ENCODE assay signal across 9 cellular contexts in genomic region chr2:7044253-7045250, GRCh38.
DNase-seq lines count a peak whose midpoint lies in the region; ATAC-seq, FAIRE-seq and TF ChIP-seq lines count a peak whose summit lies in the region.
"Had no signal": no experiment of that assay in that cellular context is flagged by ENCODE, and none has a peak within 500 bp of the region (broad histone marks: within the 10 kb centered on the region; RNA-seq: fewer than 3 reads in every experiment).

No MANE protein-coding gene starts in this region.

- H3K9me1 ChIP-seq in endothelial cell of umbilical vein (replicated peaks; ENCODE audit: control insufficient read depth, extremely low read depth, insufficient read depth, low read length), result no peaks in the 10 kb centered on the region

- H3K79me2 ChIP-seq in endothelial cell of umbilical vein (ENCODE audit: control insufficient read depth, insufficient read depth, low read length), result no peaks in the 10 kb centered on the region

- no peak overlapping the region for H3K27ac ChIP-seq in endothelial cell of umbilical vein (ENCODE audit: insufficient read depth, low read depth, low read length)
- H3K27ac ChIP-seq: BLaER1 treated with 17β-estradiol and CSF1 and Interleukin-3, amounts not matched to agents 10 nM and 100 nM had no signal

- H3K4me1 ChIP-seq in endothelial cell of umbilical vein (ENCODE audit: control insufficient read depth, extremely low read depth, insufficient read depth, low read length) (peaks cover 7% of the 10 kb centered on the region), mucosa of descending colon (ENCODE audit: low read depth) (no peaks in the 10 kb centered on the region)

- peaks cover 45% of the 10 kb centered on the region for H3K9me3 Mint-ChIP-seq in HFFc6

- dilution Hi-C loops in endothelial cell of umbilical vein (cut with MboI; ENCODE audit: extremely low pct_ligation_motif_present, low sequenced_read_pairs), result no loop called here

- TF ChIP-seq CTCF in HFFc6 (IDR thresholded peaks at IDR 0.05) (peak; percentile 73), endothelial cell of umbilical vein (IDR thresholded peaks at IDR 0.05; ENCODE audit: extremely low read depth in 1 of 2, insufficient read depth in 1 of 2, low read depth in 1 of 2, low read length in 2 of 2) (peak; percentile 91 to 92), mucosa of descending colon (IDR thresholded peaks at IDR 0.05) (peak; percentile 90)

- peak; percentile 72 for FAIRE-seq in endothelial cell of umbilical vein (lab: Jason Lieb, UNC)

- H4K20me1 ChIP-seq in endothelial cell of umbilical vein (replicated peaks; ENCODE audit: control insufficient read depth, extremely low read depth, insufficient read depth, low read length), result no peaks in the 10 kb centered on the region

- peak; percentile 90 for ATAC-seq in mucosa of descending colon

- H3K27me3 Mint-ChIP-seq in HFFc6 (ENCODE audit: insufficient read depth), result no peaks in the 10 kb centered on the region; the same call in 1 of the 2 replicates

- no peaks in the 10 kb centered on the region for H3K27me3 ChIP-seq in endothelial cell of umbilical vein (ENCODE audit: control insufficient read depth in 2 of 2, insufficient read depth in 2 of 2, low read length in 2 of 2)
- H3K27me3 ChIP-seq: BLaER1 treated with 17β-estradiol and CSF1 and Interleukin-3, amounts not matched to agents 10 nM and 100 nM had no signal

- BruUV-seq in endothelial cell of umbilical vein (replicated peaks; lab: Mats Ljungman, UMichigan), result no TSS peak

- DNase-seq in DMS79 treated with DMSO at 0.1 percent for 48 hours (lab: John Stamatoyannopoulos, UW), result peak; percentile 6
- no peak for DNase-seq in DMS79 (lab: John Stamatoyannopoulos, UW)
- no peak for DNase-seq in HFFc6
- DNase-seq in NCI-H345 (lab: John Stamatoyannopoulos, UW), result peak; percentile 63
- DNase-seq in activated CD8-positive, alpha-beta memory T cell treated with anti-CD3 and anti-CD28 coated beads for 48 hours (ENCODE audit: low read depth in 2 of 3, low spot score in 2 of 3), result peak in 2 of 3 experiments; percentile 11 to 25
- DNase-seq in endothelial cell of umbilical vein (ENCODE audit: low read depth, low spot score), result peak; percentile 64
- peak; percentile 57 to 74 (median 72) for DNase-seq in mucosa of descending colon
- peak; percentile 39 for DNase-seq in stimulated activated CD8-positive, alpha-beta memory T cell treated with anti-CD3 and anti-CD28 coated beads, Interleukin-7, amount 100 ng/mL, for 24 hours (ENCODE audit: low read depth)

- no peak for TF ChIP-seq POLR2A in endothelial cell of umbilical vein (IDR thresholded peaks at IDR 0.05; ENCODE audit: low read depth, low read length)

- H3K4me2 ChIP-seq in endothelial cell of umbilical vein (ENCODE audit: insufficient read depth, low read length), result no peak overlapping the region
- H3K4me2 ChIP-seq: BLaER1 treated with 17β-estradiol and CSF1 and Interleukin-3, amounts not matched to agents 10 nM and 100 nM had no signal

- intact Hi-C loops in endothelial cell of umbilical vein (cut with micrococcal nuclease) (loop anchor here (1.0 kb wide), 4 partner anchors 127 to 218 kb away; partner anchors contain the start of gene RNF144A), mucosa of descending colon (cut with DNase I, micrococcal nuclease) (loop anchor here (5.0 to 10.0 kb wide), 2 partner anchors 147 to 150 kb away; no protein-coding TSS in a partner anchor)

- H3K36me3 Mint-ChIP-seq in HFFc6 (ENCODE audit: low read depth), result 0 out of 2 replicates have a peak, but pooled peaks cover 5% of the 10 kb centered on the region

- H3K9me3 ChIP-seq in endothelial cell of umbilical vein (replicated peaks; ENCODE audit: control insufficient read depth, insufficient read depth, low read length) (no peaks in the 10 kb centered on the region), mucosa of descending colon (no peaks in the 10 kb centered on the region)

- H3K27ac Mint-ChIP-seq in HFFc6, result no peak overlapping the region

- CTCF ChIA-PET in endothelial cell of umbilical vein (lab: Charles Lee), result interaction anchor here (0.6 to 6.1 kb wide), 34 partner anchors 9 to 219 kb away, joined by 3 to 124 read pairs (median 5); partner anchors contain the start of genes CMPK2 and RNF144A

- POLR2A ChIA-PET in endothelial cell of umbilical vein (lab: Charles Lee), result no interaction called here

- no peak overlapping the region for H2AFZ ChIP-seq in endothelial cell of umbilical vein (ENCODE audit: low read depth, low read length)

- H3K4me3 Mint-ChIP-seq in HFFc6, result no peak overlapping the region

- no peak overlapping the region for H3K4me3 ChIP-seq in endothelial cell of umbilical vein (replicated peaks in 1 of 3; ENCODE audit: insufficient read depth in 1 of 3, low read depth in 1 of 3, low read length in 3 of 3)
- no peak overlapping the region for H3K4me3 ChIP-seq in mucosa of descending colon
- H3K4me3 ChIP-seq: BLaER1 treated with 17β-estradiol and CSF1 and Interleukin-3, amounts not matched to agents 10 nM and 100 nM had no signal

- H3K4me1 Mint-ChIP-seq in HFFc6 (ENCODE audit: low read depth), result no peaks in the 10 kb centered on the region

- peaks cover 0 to under 1% of the 10 kb centered on the region in 2 experiments for H3K36me3 ChIP-seq in endothelial cell of umbilical vein (ENCODE audit: control insufficient read depth in 2 of 2, extremely low read depth in 1 of 2, insufficient read depth in 2 of 2, low read length in 2 of 2)
- H3K36me3 ChIP-seq in mucosa of descending colon (ENCODE audit: low read depth), result no peaks in the 10 kb centered on the region

- no peak overlapping the region for H3K9ac ChIP-seq in endothelial cell of umbilical vein (replicated peaks; ENCODE audit: extremely low read depth, insufficient read depth, low read length)
- H3K9ac ChIP-seq: BLaER1 treated with 17β-estradiol and CSF1 and Interleukin-3, amounts not matched to agents 10 nM and 100 nM had no signal

TF ChIP-seq in endothelial cell of umbilical vein, 7 proteins besides CTCF, POLR2A, EP300 and RAD21:
- TF ChIP-seq MAX (IDR thresholded peaks at IDR 0.05; ENCODE audit: insufficient read depth, insufficient read length) (no peak), MYC (IDR thresholded peaks at IDR 0.05; ENCODE audit: low read depth, low read length) (no peak), JUN (IDR thresholded peaks at IDR 0.05; ENCODE audit: borderline replicate concordance, insufficient read depth, insufficient read length, low read depth) (no peak), GATA2 (IDR thresholded peaks at IDR 0.05; ENCODE audit: insufficient read depth, insufficient read length, low read depth, low read length) (peak; percentile 28), FOS (IDR thresholded peaks at IDR 0.05; ENCODE audit: borderline replicate concordance, insufficient read depth, low read length) (no peak), EZH2 (IDR thresholded peaks at IDR 0.05; ENCODE audit: borderline replicate concordance, low read depth, low read length, severe bottlenecking) (no peak)

Comparison
In these comparisons a context has a peak if more than half of its experiments do, and no peak if none do; other contexts are left out.
1. DNase-seq: peak in DMS79 treated with DMSO at 0.1 percent for 48 hours (single experiment), NCI-H345 (single experiment), activated CD8-positive, alpha-beta memory T cell treated with anti-CD3 and anti-CD28 coated beads for 48 hours (2 of 3), endothelial cell of umbilical vein (single experiment), mucosa of descending colon (3 of 3) and stimulated activated CD8-positive, alpha-beta memory T cell treated with anti-CD3 and anti-CD28 coated beads, Interleukin-7, amount 100 ng/mL, for 24 hours (single experiment); none in DMS79 (single experiment) and HFFc6 (single experiment).
2. Peak in every context shown above with its lines, with median percentiles within 50 percentile points of each other: CTCF ChIP-seq.